ENCODE assay signal across 23 cellular contexts in the genomic region with DNA sequence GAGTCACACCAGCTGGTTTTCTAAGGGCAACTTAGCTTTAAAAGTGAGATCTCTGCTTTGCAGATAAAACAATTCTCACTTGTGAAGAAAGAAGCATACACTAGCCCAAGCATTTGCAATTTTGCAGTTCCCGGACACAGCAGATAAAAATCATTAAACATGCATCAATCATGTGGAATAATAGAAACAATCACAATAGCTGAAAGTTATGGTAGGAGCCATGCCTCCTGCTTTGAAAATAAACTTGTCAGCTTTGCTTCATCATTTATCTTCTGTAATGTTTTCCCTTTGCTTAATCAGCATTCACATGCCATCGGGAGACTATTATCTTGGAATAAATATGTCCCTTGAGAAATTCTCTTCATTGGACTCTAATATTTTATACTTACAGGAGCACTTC.
"Had no signal": no experiment of that assay in that cellular context is flagged by ENCODE, and none has a peak within 500 bp of the region (broad histone marks: within the 10 kb centered on the region; RNA-seq: fewer than 3 reads in every experiment).

No MANE protein-coding gene starts in this region.

- DNase-seq: activated B cell treated with CpG ODN at 0.5 μM for 24 hours; activated CD4-positive, alpha-beta T cell treated with anti-CD3 and anti-CD28 coated beads, Interleukin-2, amount 50 U/mL, for 1 hour; activated CD8-positive, alpha-beta T cell treated with anti-CD3 and anti-CD28 coated beads for 36 hours; activated T-cell treated with anti-CD3 and anti-CD28 coated beads, Interleukin-2, amount 50 U/mL, for 4 hours; dermis blood vessel endothelial cell; effector CD8-positive, alpha-beta T cell; erythroblast; foreskin keratinocyte; heart right ventricle; kidney glomerular epithelial cell; left lung; lower lobe of right lung; mesenchymal stem cell; naive thymus-derived CD8-positive, alpha-beta T cell; right cardiac atrium; spleen; stimulated activated naive CD4-positive, alpha-beta T cell treated with Interleukin-2 at 50 U/mL for 16 hours; T-helper 2 cell; uterus had no signal

- H3K9me3 Mint-ChIP-seq: activated CD8-positive, alpha-beta T cell treated with anti-CD3 and anti-CD28 coated beads for 36 hours had no signal

- FAIRE-seq: colon had no signal

- H3K4me3 Mint-ChIP-seq: activated B cell treated with CpG ODN at 0.5 μM for 24 hours; activated CD8-positive, alpha-beta T cell treated with anti-CD3 and anti-CD28 coated beads for 36 hours; activated naive CD4-positive, alpha-beta T cell treated with anti-CD3 and anti-CD28 coated beads, Interleukin-2, amount 50 U/mL, for 24 hours; activated T-cell treated with anti-CD3 and anti-CD28 coated beads, Interleukin-2, amount 50 U/mL, for 4 hours; activated T-helper 17 cell treated with anti-CD3 and anti-CD28 coated beads, Interleukin-2, amount 50 U/mL, for 72 hours; naive thymus-derived CD8-positive, alpha-beta T cell had no signal

- H3K27me3 Mint-ChIP-seq: activated CD8-positive, alpha-beta T cell treated with anti-CD3 and anti-CD28 coated beads for 36 hours had no signal

- H3K27ac ChIP-seq: foreskin keratinocyte, heart right ventricle, left lung, lower lobe of right lung, spleen, tibial nerve, uterus had no signal

- H3K4me1 ChIP-seq: foreskin keratinocyte, heart right ventricle, spleen, tibial nerve, uterus had no signal

- ATAC-seq: activated CD8-positive, alpha-beta T cell treated with anti-CD3 and anti-CD28 coated beads for 36 hours; activated T-cell treated with anti-CD3 and anti-CD28 coated beads, Interleukin-2, amount 50 U/mL, for 4 hours; activated T-helper 17 cell treated with anti-CD3 and anti-CD28 coated beads, Interleukin-2, amount 50 U/mL, for 72 hours; foreskin keratinocyte; heart right ventricle; left lung; lower lobe of right lung; naive thymus-derived CD8-positive, alpha-beta T cell; right cardiac atrium had no signal

- H3K4me3 ChIP-seq: heart right ventricle, left lung, lower lobe of right lung, spleen, tibial nerve, uterus had no signal

- H3K36me3 Mint-ChIP-seq: activated naive CD4-positive, alpha-beta T cell treated with anti-CD3 and anti-CD28 coated beads, Interleukin-2, amount 50 U/mL, for 24 hours had no signal

- H3K9me3 ChIP-seq: lower lobe of right lung had no signal

- H3K27ac Mint-ChIP-seq: activated B cell treated with CpG ODN at 0.5 μM for 24 hours; activated CD8-positive, alpha-beta T cell treated with anti-CD3 and anti-CD28 coated beads for 36 hours; activated naive CD4-positive, alpha-beta T cell treated with anti-CD3 and anti-CD28 coated beads, Interleukin-2, amount 50 U/mL, for 24 hours; activated T-helper 17 cell treated with anti-CD3 and anti-CD28 coated beads, Interleukin-2, amount 50 U/mL, for 72 hours; naive thymus-derived CD8-positive, alpha-beta T cell had no signal

- H3K36me3 ChIP-seq: heart right ventricle, left lung, lower lobe of right lung, spleen, tibial nerve, uterus had no signal

- H3K4me1 Mint-ChIP-seq: activated B cell treated with CpG ODN at 0.5 μM for 24 hours; activated naive CD4-positive, alpha-beta T cell treated with anti-CD3 and anti-CD28 coated beads, Interleukin-2, amount 50 U/mL, for 24 hours; activated T-helper 17 cell treated with anti-CD3 and anti-CD28 coated beads, Interleukin-2, amount 50 U/mL, for 72 hours; naive thymus-derived CD8-positive, alpha-beta T cell had no signal

- H3K27me3 ChIP-seq: heart right ventricle, left lung, spleen, tibial nerve, uterus had no signal
